Comparison of ENCODE assay signal across 8 cellular contexts in the genomic region with DNA sequence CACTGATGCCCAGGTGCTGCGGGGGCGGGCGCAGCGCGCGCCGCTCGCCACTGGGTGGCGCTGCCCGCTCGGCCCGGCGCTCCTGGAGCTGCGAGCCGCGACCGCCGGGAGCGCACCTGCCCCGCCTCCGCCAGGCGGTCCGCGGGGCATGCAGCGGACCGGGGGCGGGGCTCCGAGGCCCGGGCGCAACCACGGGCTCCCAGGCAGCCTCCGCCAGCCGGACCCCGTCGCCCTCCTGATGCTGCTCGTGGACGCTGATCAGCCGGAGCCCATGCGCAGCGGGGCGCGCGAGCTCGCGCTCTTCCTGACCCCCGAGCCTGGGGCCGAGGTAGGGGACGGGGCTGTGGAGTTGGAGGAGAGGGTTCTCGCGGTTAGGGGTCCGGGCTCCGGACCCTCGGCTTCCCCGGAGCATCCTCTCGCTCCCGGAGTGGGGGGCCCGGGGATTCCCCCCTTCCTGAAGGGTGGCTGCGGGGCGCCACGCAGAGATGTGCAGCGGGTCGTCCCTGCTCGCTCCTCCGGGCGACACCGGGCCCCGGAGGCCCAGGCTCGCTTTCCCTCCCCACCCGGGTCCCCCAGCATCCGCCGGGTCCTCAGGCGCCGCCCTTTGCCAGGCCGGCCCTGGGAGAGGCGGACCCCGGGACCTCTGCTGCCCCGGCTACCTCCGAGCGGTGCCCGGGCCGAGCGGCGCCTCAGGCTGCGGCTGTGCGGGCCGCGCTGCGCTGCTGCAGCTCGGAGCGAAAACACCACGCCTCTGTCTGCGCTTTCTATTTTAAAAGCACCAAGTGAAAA.
DNase-seq lines count a peak whose midpoint lies in the region; ATAC-seq and TF ChIP-seq lines count a peak whose summit lies in the region.

A gene with protein sequence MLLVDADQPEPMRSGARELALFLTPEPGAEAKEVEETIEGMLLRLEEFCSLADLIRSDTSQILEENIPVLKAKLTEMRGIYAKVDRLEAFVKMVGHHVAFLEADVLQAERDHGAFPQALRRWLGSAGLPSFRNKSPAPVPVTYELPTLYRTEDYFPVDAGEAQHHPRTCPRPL (plus strand): TSS at position 216 of the 789 bp plus-strand sequence. CDS start 23 bp downstream, at position 239.

- no peaks in the 10 kb centered on the region for H3K27me3 ChIP-seq in mucosa of stomach (ENCODE audit: control insufficient read depth, insufficient read depth, low read length)

- H3K36me3 ChIP-seq in mucosa of stomach (ENCODE audit: control insufficient read depth, insufficient read depth, low read length), result no peaks in the 10 kb centered on the region

- H3K4me3 ChIP-seq in epithelial cell of esophagus (ENCODE audit: low read length), result peak within 1 kb of the TSS; percentile 72
- peak within 1 kb of the TSS; percentile 25 for H3K4me3 ChIP-seq in mucosa of stomach (ENCODE audit: low read length)

- DNase-seq in NOMO-1 treated with dmso at 0.1 percent for 144 hours (lab: John Stamatoyannopoulos, UW; ENCODE audit: unreplicated experiment), result peak; percentile 53
- peak; percentile 84 for DNase-seq in activated CD8-positive, alpha-beta memory T cell treated with anti-CD3 and anti-CD28 coated beads, Interleukin-2, amount 50 U/mL, for 4 hours
- DNase-seq in epithelial cell of esophagus (ENCODE audit: low read depth), result peak; percentile 79
- peak; percentile 86 for DNase-seq in stimulated activated CD8-positive, alpha-beta memory T cell treated with anti-CD3 and anti-CD28 coated beads, Interleukin-4, amount 100 ng/mL, for 48 hours

- peak; percentile 99 for TF ChIP-seq CTCF in C4-2B (conservative IDR thresholded peaks at IDR 0.05)
- TF ChIP-seq CTCF in epithelial cell of esophagus (IDR thresholded peaks at IDR 0.05; ENCODE audit: insufficient read depth, low read depth, low read length, missing control alignments), result peak; percentile 54

- ATAC-seq in GM19043 (IDR thresholded peaks at IDR 0.05; ENCODE audit: low read depth, unreplicated experiment), result peak; percentile 54
- peak; percentile 57 for ATAC-seq in HG03342 (IDR thresholded peaks at IDR 0.05; ENCODE audit: unreplicated experiment)

- peaks cover 20% of the 10 kb centered on the region for H3K4me1 ChIP-seq in mucosa of stomach (ENCODE audit: control insufficient read depth, insufficient read depth, low read length)

- no peaks in the 10 kb centered on the region for H3K9me3 ChIP-seq in mucosa of stomach (ENCODE audit: control insufficient read depth, low read length)

- H3K9ac ChIP-seq in mucosa of stomach (ENCODE audit: low read length), result peak within 1 kb of the TSS; percentile 70

- H3K27ac ChIP-seq in C4-2B, result peak within 1 kb of the TSS; percentile 20; the same call in 1 of the 2 replicates

Comparison
In these comparisons a context has a peak if more than half of its experiments do, and no peak if none do; other contexts are left out.
1. Peak in every context shown above with its lines: DNase-seq, ATAC-seq, H3K4me3 ChIP-seq and H3K27ac ChIP-seq.